ENCODE assay signal across 8 cellular contexts in genomic region chr17:64145460-64145750, GRCh38. TPM values are rescaled to one million over a fixed set of nuclear protein-coding genes. Genes with fewer than 3 reads are reported as not detected.
DNase-seq lines count a peak whose midpoint lies in the region; ATAC-seq, FAIRE-seq and TF ChIP-seq lines count a peak whose summit lies in the region.

No MANE protein-coding gene starts in this region.

- H3K27ac Mint-ChIP-seq in astrocyte (ENCODE audit: unreplicated experiment) (no peak overlapping the region), chondrocyte (ENCODE audit: unreplicated experiment) (no peak overlapping the region)
- H3K27ac Mint-ChIP-seq in stimulated activated effector memory CD8-positive, alpha-beta T cell treated with anti-CD3 and anti-CD28 coated beads, Interleukin-12 subunit alpha, Interleukin-12 subunit beta, amount 100 ng/mL, for 72 hours: no peak overlapping the region

- H3K36me3 ChIP-seq in H7 (replicated peaks; ENCODE audit: control insufficient read depth, insufficient read depth, low read length) (peaks cover 4% of the 10 kb centered on the region), astrocyte (ENCODE audit: insufficient read depth, low read length) (no peaks in the 10 kb centered on the region), lung (ENCODE audit: control insufficient read depth in 2 of 2, insufficient read depth in 2 of 2, low read length in 2 of 2) (peaks cover 0 to 2% of the 10 kb centered on the region in 2 donors)

- H3K36me3 Mint-ChIP-seq in astrocyte (ENCODE audit: low read depth, unreplicated experiment) (peaks cover 5% of the 10 kb centered on the region), chondrocyte (ENCODE audit: low read depth) (peaks cover 9% of the 10 kb centered on the region)
- H3K36me3 Mint-ChIP-seq in stimulated activated effector memory CD8-positive, alpha-beta T cell treated with anti-CD3 and anti-CD28 coated beads, Interleukin-12 subunit alpha, Interleukin-12 subunit beta, amount 100 ng/mL, for 72 hours: no peaks in the 10 kb centered on the region

- H3K4me3 ChIP-seq in H7 (ENCODE audit: insufficient read depth, low read depth, low read length): peak overlapping the region; percentile 95
- H3K4me3 ChIP-seq in astrocyte (ENCODE audit: insufficient read depth, low read depth, low read length): peak overlapping the region; percentile 86
- peak overlapping the region; percentile 47 for H3K4me3 ChIP-seq in lung

- no peak for DNase-seq in H7
- no peak for DNase-seq in astrocyte (ENCODE audit: low read depth)
- DNase-seq in lung (ENCODE audit: low spot score): no peak
- no peak for DNase-seq in NCI-H2227 treated with DMSO at 0.1 percent for 48 hours (lab: John Stamatoyannopoulos, UW)
- no peak for DNase-seq in chondrocyte (ENCODE audit: low spot score)
- DNase-seq in stimulated activated effector memory CD8-positive, alpha-beta T cell treated with anti-CD3 and anti-CD28 coated beads, Interleukin-12 subunit alpha, Interleukin-12 subunit beta, amount 100 ng/mL, for 72 hours (ENCODE audit: low spot score in 2 of 2): no peak

- no peaks in the 10 kb centered on the region for H3K27me3 ChIP-seq in H7 (ENCODE audit: control insufficient read depth, insufficient read depth, low read length)
- no peaks in the 10 kb centered on the region for H3K27me3 ChIP-seq in astrocyte (ENCODE audit: insufficient read depth, low read length)
- no peaks in the 10 kb centered on the region for H3K27me3 ChIP-seq in lung (ENCODE audit: control insufficient read depth, insufficient read depth)

- H3K4me1 ChIP-seq in astrocyte (ENCODE audit: insufficient read depth, low read length): peaks cover 16% of the 10 kb centered on the region
- H3K4me1 ChIP-seq in lung (ENCODE audit: control insufficient read depth in 2 of 2, insufficient read depth in 2 of 2, low read length in 2 of 2): peaks cover 3 to 7% of the 10 kb centered on the region in 2 donors

- H3K79me2 ChIP-seq in astrocyte (ENCODE audit: insufficient read depth, low read length): peaks cover 11% of the 10 kb centered on the region

- H2AFZ ChIP-seq in astrocyte (ENCODE audit: low read depth, low read length): peak overlapping the region; percentile 92

- H3K4me3 Mint-ChIP-seq in astrocyte (ENCODE audit: unreplicated experiment): no peak overlapping the region
- H3K4me3 Mint-ChIP-seq in chondrocyte (ENCODE audit: unreplicated experiment): no peak overlapping the region
- H3K4me3 Mint-ChIP-seq in stimulated activated effector memory CD8-positive, alpha-beta T cell treated with anti-CD3 and anti-CD28 coated beads, Interleukin-12 subunit alpha, Interleukin-12 subunit beta, amount 100 ng/mL, for 72 hours: no peak overlapping the region

- H3K9me3 Mint-ChIP-seq in astrocyte (ENCODE audit: unreplicated experiment) (no peaks in the 10 kb centered on the region), chondrocyte (ENCODE audit: low read depth) (no peaks in the 10 kb centered on the region)
- no peaks in the 10 kb centered on the region for H3K9me3 Mint-ChIP-seq in stimulated activated effector memory CD8-positive, alpha-beta T cell treated with anti-CD3 and anti-CD28 coated beads, Interleukin-12 subunit alpha, Interleukin-12 subunit beta, amount 100 ng/mL, for 72 hours

- H3K27me3 Mint-ChIP-seq in astrocyte (ENCODE audit: low read depth, unreplicated experiment) (no peaks in the 10 kb centered on the region), chondrocyte (ENCODE audit: low read depth) (no peaks in the 10 kb centered on the region)

- peak overlapping the region; percentile 91 for H3K9ac ChIP-seq in astrocyte (ENCODE audit: low read length)

- H3K27ac ChIP-seq in 22Rv1: peak overlapping the region; percentile 98
- H3K27ac ChIP-seq in astrocyte (ENCODE audit: low read depth, low read length): peak overlapping the region; percentile 64
- H3K27ac ChIP-seq in lung (ENCODE audit: low read depth in 1 of 2, low read length in 1 of 2): peak overlapping the region; percentile 85 to 95

- H3K9me3 ChIP-seq in astrocyte (ENCODE audit: insufficient read depth, low read depth, low read length): no peaks in the 10 kb centered on the region
- no peaks in the 10 kb centered on the region for H3K9me3 ChIP-seq in lung (ENCODE audit: control insufficient read depth in 2 of 2, insufficient read depth in 1 of 2, low read length in 1 of 2)

- H3K4me2 ChIP-seq in astrocyte (ENCODE audit: low read length): peak overlapping the region; percentile 96

- peaks cover 13% of the 10 kb centered on the region for H3K4me1 Mint-ChIP-seq in astrocyte (ENCODE audit: low read depth, unreplicated experiment)
- peaks cover 25% of the 10 kb centered on the region for H3K4me1 Mint-ChIP-seq in chondrocyte (ENCODE audit: low read depth)
- peaks cover 23% of the 10 kb centered on the region for H3K4me1 Mint-ChIP-seq in stimulated activated effector memory CD8-positive, alpha-beta T cell treated with anti-CD3 and anti-CD28 coated beads, Interleukin-12 subunit alpha, Interleukin-12 subunit beta, amount 100 ng/mL, for 72 hours

- TF ChIP-seq CTCF in 22Rv1 (IDR thresholded peaks at IDR 0.05) (no peak), astrocyte (IDR thresholded peaks at IDR 0.05; ENCODE audit: insufficient read depth, low read depth, low read length) (no peak), lung (IDR thresholded peaks at IDR 0.05; ENCODE audit: control extremely low read depth, extremely low read depth) (no peak), chondrocyte (IDR thresholded peaks at IDR 0.05) (no peak)

- WGBS in lung, 2 donors: 0 to 1% methylated on average over 10 of the region's 10 CpGs

- ATAC-seq in lung (ENCODE audit: insufficient read depth, low FRiP score): no peak
- ATAC-seq in stimulated activated effector memory CD8-positive, alpha-beta T cell treated with anti-CD3 and anti-CD28 coated beads, Interleukin-12 subunit alpha, Interleukin-12 subunit beta, amount 100 ng/mL, for 72 hours: no peak
- no peak for ATAC-seq in HG03280 (IDR thresholded peaks at IDR 0.05; ENCODE audit: unreplicated experiment)

- FAIRE-seq in astrocyte (lab: Jason Lieb, UNC): no peak

- peaks cover 7% of the 10 kb centered on the region for H4K20me1 ChIP-seq in astrocyte (ENCODE audit: insufficient read depth, low read length)

RNA-seq across cellular contexts. Expression of gene ERN1, which starts 15.5 kb away (rescaled TPM):
- 1.8 and 2.3 TPM in 2 replicates for total RNA-seq in H7 (2014; rRNA removed; shearing (Covaris generic))
- 9.1 and 11.7 TPM in 2 replicates for total RNA-seq in astrocyte
- 10 to 100 TPM; 23.9 to 34.2 TPM for total RNA-seq in lung
- polyA plus RNA-seq in lung: 10 to 100 TPM in 1 of 2 donors, 1 to 10 TPM in 1; 8.3 to 14.8 TPM
- total RNA-seq in chondrocyte: 12.1 to 18.2 TPM (median 14.9 TPM) in 3 replicates
